In the genomic region with DNA sequence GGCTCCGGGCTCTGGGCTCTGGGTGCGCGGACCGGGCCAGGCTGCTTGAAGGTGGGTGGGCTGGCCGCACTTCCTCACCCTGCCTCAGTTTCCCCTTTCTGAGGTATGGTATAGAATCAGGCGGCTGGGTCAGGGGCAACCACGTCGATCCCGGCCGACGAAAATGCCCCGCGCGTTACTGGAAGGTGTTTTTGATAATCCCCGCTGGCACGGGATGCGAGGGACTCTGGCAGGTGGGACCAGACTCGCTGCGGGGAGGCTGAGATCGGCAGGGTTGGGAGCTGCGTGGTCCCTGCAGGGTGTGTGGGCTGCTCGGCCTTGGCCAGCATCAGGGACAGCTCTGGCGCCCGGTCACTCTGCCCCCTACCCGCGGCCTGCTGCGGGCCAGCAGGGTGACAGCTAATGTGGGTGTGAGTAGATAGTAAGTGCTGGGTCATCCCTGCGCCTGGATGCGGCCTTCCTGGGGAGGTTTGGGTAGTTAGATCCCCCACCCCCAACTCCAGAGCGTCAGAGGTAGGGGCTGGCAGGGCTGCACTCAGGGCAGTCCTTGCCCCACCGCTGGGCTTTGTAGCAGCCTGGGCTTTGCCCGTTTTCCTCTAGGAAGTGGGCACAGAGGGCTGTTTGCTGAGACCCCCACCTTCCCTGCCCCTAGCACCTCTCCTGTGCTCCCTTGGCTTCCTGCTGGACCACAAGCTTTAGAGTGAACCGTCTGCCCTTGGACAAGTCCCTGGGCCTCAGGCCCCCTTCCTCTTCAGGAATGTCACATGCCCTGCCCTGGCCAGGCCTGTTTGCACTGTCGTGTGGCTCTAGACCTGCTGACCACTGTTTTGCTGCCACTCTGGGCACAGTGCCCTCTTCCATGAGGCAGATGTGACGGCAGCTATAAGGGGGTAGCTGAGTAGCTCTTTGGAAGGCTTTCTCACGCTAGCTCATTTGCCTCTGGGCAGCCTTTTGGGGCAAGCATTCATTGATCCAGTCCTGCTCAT, we compare ENCODE assay signal across 8 cellular contexts. TPM values are rescaled to one million over a fixed set of nuclear protein-coding genes. Genes with fewer than 3 reads are reported as not detected.
DNase-seq lines count a peak whose midpoint lies in the region; ATAC-seq and TF ChIP-seq lines count a peak whose summit lies in the region.

No MANE protein-coding gene starts in this region.

- H3K4me3 ChIP-seq in Jurkat, Clone E6-1 (ENCODE audit: low read length), result peak overlapping the region; percentile 91
- peak overlapping the region; percentile 93 to 99 for H3K4me3 ChIP-seq in right atrium auricular region

- no peaks in the 10 kb centered on the region for H3K9me3 ChIP-seq in right atrium auricular region

- no peak for TF ChIP-seq CTCF in right atrium auricular region (IDR thresholded peaks at IDR 0.05)

- peak overlapping the region; percentile 95 to 99 for H3K27ac ChIP-seq in right atrium auricular region

- ATAC-seq in HG03565 (IDR thresholded peaks at IDR 0.05; ENCODE audit: unreplicated experiment) (no peak), GM21825 (IDR thresholded peaks at IDR 0.05; ENCODE audit: unreplicated experiment) (no peak)

- DNase-seq in ELR (ENCODE audit: low read depth), result peak; percentile 46
- DNase-seq in Jurkat, Clone E6-1 (ENCODE audit: low read depth, low spot score), result no peak
- peak in 50 of 56 donors; percentile 19 to 91 (median 62) for DNase-seq in amygdala (lab: John Stamatoyannopoulos, UW)
- peak; percentile 82 for DNase-seq in right atrium auricular region (ENCODE audit: low spot score)
- DNase-seq in posterior vena cava (ENCODE audit: low spot score), result peak; percentile 89
- no peak for DNase-seq in NCI-H748 treated with DMSO at 0.1 percent for 48 hours (lab: John Stamatoyannopoulos, UW)

- H3K36me3 ChIP-seq in right atrium auricular region, result peaks cover 6% of the 10 kb centered on the region

- intact Hi-C loops in posterior vena cava (cut with DNase I), result no loop called here

- H3K4me1 ChIP-seq in right atrium auricular region, result peaks cover 0 to 48% of the 10 kb centered on the region in 2 donors

- H3K27me3 ChIP-seq in right atrium auricular region, result no peaks in the 10 kb centered on the region

RNA-seq across cellular contexts. Expression of a gene that starts 0.6 kb away (rescaled TPM):
- polyA plus RNA-seq in Jurkat, Clone E6-1 (2012; ENCODE audit: insufficient read depth, insufficient read length), result 14.8 TPM
- total RNA-seq in right atrium auricular region (100 to 1,000 TPM in 1 of 2 donors, 10 to 100 TPM in 1; 95.2 to 101 TPM), posterior vena cava (10 to 100 TPM; 28.4 to 31.1 TPM)

RNA-seq across cellular contexts. Expression of a gene that starts 4.9 kb away (rescaled TPM):
- 12.7 TPM for polyA plus RNA-seq in Jurkat, Clone E6-1 (2012; ENCODE audit: insufficient read depth, insufficient read length)
- total RNA-seq in right atrium auricular region, result 10 to 100 TPM; 16.7 to 35.8 TPM
- 10 to 100 TPM; 20.1 to 21.3 TPM for total RNA-seq in posterior vena cava

RNA-seq across cellular contexts. Expression of a gene that starts 58.6 kb away (rescaled TPM):
- 27.9 TPM for polyA plus RNA-seq in Jurkat, Clone E6-1 (2012; ENCODE audit: insufficient read depth, insufficient read length)
- total RNA-seq in right atrium auricular region, result 10 to 100 TPM in 1 of 2 donors, 1 to 10 TPM in 1; 8.3 to 12.1 TPM
- 10 to 100 TPM; 24.3 to 25.2 TPM for total RNA-seq in posterior vena cava

Comparison
In these comparisons a context has a peak if more than half of its experiments do, and no peak if none do; other contexts are left out.
1. DNase-seq: peak in ELR (single experiment), amygdala (50 of 56), right atrium auricular region (single experiment) and posterior vena cava (single experiment); none in Jurkat, Clone E6-1 (single experiment) and NCI-H748 treated with DMSO at 0.1 percent for 48 hours (single experiment).